ENCODE assay signal across 1 cellular context in genomic region chr22:21981874-21982273, GRCh38.
TF ChIP-seq lines count a peak whose summit lies in the region.

No MANE protein-coding gene starts in this region.

TF ChIP-seq in H1, 55 proteins besides CTCF, POLR2A, EP300 and RAD21:
- TF ChIP-seq ATF2 (IDR thresholded peaks at IDR 0.05; ENCODE audit: low read length) (no peak), EZH2 (IDR thresholded peaks at IDR 0.05; ENCODE audit: low read depth, low read length, severe bottlenecking) (no peak), RXRA (IDR thresholded peaks at IDR 0.05; ENCODE audit: insufficient read depth, low read depth, low read length) (no peak), TAF7 (optimal IDR thresholded peaks at IDR 0.05; ENCODE audit: borderline replicate concordance, low read depth, low read length) (no peak), SP2 (IDR thresholded peaks at IDR 0.05; ENCODE audit: low read length) (no peak), FOSL1 (IDR thresholded peaks at IDR 0.05; ENCODE audit: insufficient read depth, low read depth, low read length) (no peak), RFX5 (IDR thresholded peaks at IDR 0.05; ENCODE audit: borderline replicate concordance, low read depth, low read length) (no peak), CBX5 (IDR thresholded peaks at IDR 0.05; ENCODE audit: low read depth, low read length) (no peak), GABPA (IDR thresholded peaks at IDR 0.05; ENCODE audit: borderline replicate concordance, insufficient read depth, low read length) (no peak)
